Comparison of ENCODE assay signal across 8 cellular contexts in the genomic region with DNA sequence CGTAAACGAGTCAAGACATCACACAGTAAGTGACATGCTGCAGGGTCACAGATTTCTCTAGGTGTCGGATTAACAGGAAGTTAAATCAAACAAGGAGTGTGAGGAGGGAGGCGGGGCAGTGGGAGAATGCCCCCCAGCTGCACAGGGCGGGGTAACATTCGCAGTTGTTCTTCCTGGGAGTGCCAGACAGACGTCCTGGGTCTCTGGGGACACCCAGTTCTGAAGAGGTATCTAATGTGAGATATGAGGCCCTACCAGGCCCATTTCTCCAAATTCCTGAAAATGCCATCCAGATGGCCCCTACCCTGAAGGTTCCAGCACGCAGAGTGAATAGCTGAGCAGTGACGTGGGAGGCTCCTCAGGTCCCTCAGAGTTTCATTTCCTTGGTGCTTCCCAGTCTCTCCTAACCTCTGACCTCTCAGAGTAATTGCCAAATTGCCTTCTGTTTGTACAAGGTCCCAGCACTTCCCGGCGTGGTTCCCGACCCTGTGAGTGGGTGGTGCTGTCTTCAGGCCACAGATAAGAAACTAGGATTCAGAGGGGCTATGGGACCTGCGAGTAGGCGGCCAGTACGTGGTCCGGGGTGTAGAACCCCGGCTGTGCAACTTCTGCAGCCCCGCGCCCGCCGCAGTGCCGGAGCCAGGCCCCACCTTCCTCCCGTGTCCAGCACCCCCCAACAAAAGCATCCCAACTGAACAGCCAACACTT. TPM values are rescaled to one million over a fixed set of nuclear protein-coding genes. Genes with fewer than 3 reads are reported as not detected.
DNase-seq lines count a peak whose midpoint lies in the region; TF ChIP-seq lines count a peak whose summit lies in the region.

No MANE protein-coding gene starts in this region.

- 10 to 13% methylated on average over 10 to 21 of the region's 23 CpGs for WGBS in mesodermal cell (ENCODE audit: insufficient coverage in 2 of 2), 2 experiments

- H3K4me3 ChIP-seq in A673 (ENCODE audit: low read depth, low read length, poor library complexity, severe bottlenecking) = peak overlapping the region; percentile 66
- peak overlapping the region; percentile 75; the same call in 1 of the 2 replicates for H3K4me3 ChIP-seq in GM08714 (ENCODE audit: low read length)
- peak overlapping the region; percentile 62 for H3K4me3 ChIP-seq in mesodermal cell (ENCODE audit: extremely low read depth, insufficient read depth, low read length, poor library complexity, severe bottlenecking)
- peak overlapping the region; percentile 73 to 96 for H3K4me3 ChIP-seq in vagina

- H3K27ac ChIP-seq in A673 (ENCODE audit: low read depth, low read length, poor library complexity, severe bottlenecking) (peak overlapping the region; percentile 58), mesodermal cell (ENCODE audit: low read depth, low read length, severe bottlenecking) (peak overlapping the region; percentile 83), vagina (peak overlapping the region; percentile 95)

- intact Hi-C loops in A673 (cut with micrococcal nuclease; ENCODE audit: unreplicated experiment) = loop anchor here (10.0 kb wide), 2 partner anchors 145 to 215 kb away; a partner anchor contains a TSS
- intact Hi-C loops in vagina (cut with DNase I) = loop anchor here (5.0 to 10.0 kb wide), 4 partner anchors 115 to 287 kb away; a partner anchor contains a TSS

- no TSS peak for BruUV-seq in A673 (replicated peaks; lab: Mats Ljungman, UMichigan)

- H3K9me3 ChIP-seq in A673 (ENCODE audit: low read depth, low read length, poor library complexity, severe bottlenecking) = no peaks in the 10 kb centered on the region
- H3K9me3 ChIP-seq in mesodermal cell (ENCODE audit: control insufficient read depth, low read length) = no peaks in the 10 kb centered on the region
- H3K9me3 ChIP-seq in vagina = no peaks in the 10 kb centered on the region

- TF ChIP-seq POLR2A in vagina (IDR thresholded peaks at IDR 0.05) = no peak

- peaks cover 9% of the 10 kb centered on the region for H3K27me3 ChIP-seq in A673 (replicated peaks; ENCODE audit: insufficient read depth, low read depth, low read length, poor library complexity)
- H3K27me3 ChIP-seq in vagina = no peaks in the 10 kb centered on the region

- peak; percentile 37 for DNase-seq in A673 (ENCODE audit: low spot score)
- peak; percentile 85 for DNase-seq in RPMI7951 (ENCODE audit: low read depth)
- DNase-seq in ecto neural progenitor cell (ENCODE audit: low spot score) = peak; percentile 64
- no peak for DNase-seq in vagina (ENCODE audit: extremely low spot score in 2 of 2)
- DNase-seq in GM13977 (ENCODE audit: low spot score) = no peak
- no peak for DNase-seq in activated CD4-positive, alpha-beta T cell treated with anti-CD3 and anti-CD28 coated beads, Interleukin-2, amount 50 U/mL, for 4 hours

- H3K4me1 ChIP-seq in A673 (ENCODE audit: insufficient read depth, low read length, poor library complexity, severe bottlenecking) (peaks cover 16% of the 10 kb centered on the region), mesodermal cell (ENCODE audit: control insufficient read depth, insufficient read depth, low read length, poor library complexity, severe bottlenecking) (peaks cover 17% of the 10 kb centered on the region), vagina (peaks cover 51% of the 10 kb centered on the region)

- POLR2A ChIA-PET in A673 (lab: Charles Lee; ENCODE audit: low non-redundant PET) = interaction anchor here (0.7 kb wide), 1 partner anchor 289 kb away, joined by 3 read pairs; a partner anchor contains a TSS

- H3K36me3 ChIP-seq in A673 (ENCODE audit: insufficient read depth, low read length, poor library complexity, severe bottlenecking) (peaks cover 14% of the 10 kb centered on the region), mesodermal cell (ENCODE audit: control insufficient read depth, insufficient read depth, low read length) (peaks cover 49% of the 10 kb centered on the region), vagina (peaks cover 0 to 8% of the 10 kb centered on the region in 2 donors)

- TF ChIP-seq CTCF in A673 (conservative IDR thresholded peaks at IDR 0.05; ENCODE audit: low read depth, low read length) = 0 out of 2 replicates have a peak, but pooled peaks have one; percentile 5
- TF ChIP-seq CTCF in vagina (IDR thresholded peaks at IDR 0.05) = no peak
- TF ChIP-seq CTCF in GM13977 (IDR thresholded peaks at IDR 0.05; ENCODE audit: extremely low read depth, insufficient read depth, missing control alignments) = no peak

- in situ Hi-C loops in GM13977 (cut with MboI; ENCODE audit: low pct_unique_long_range_greater_than_20kb, low sequenced_read_pairs, unreplicated experiment) = loop anchor here (25.0 kb wide), 1 partner anchor 207 kb away; no protein-coding TSS in a partner anchor

- CTCF ChIA-PET in A673 (lab: Charles Lee) = no interaction called here

RNA-seq across cellular contexts. Expression of a gene that starts 1.8 kb away (rescaled TPM):
- total RNA-seq in A673 (2021) = 75.9 and 82.8 TPM in 2 replicates
- total RNA-seq in RPMI7951 (2014; rRNA removed; shearing (Covaris generic)) = 86.9 and 116 TPM in 2 replicates
- polyA plus RNA-seq in mesodermal cell (2013, experiment 1 of 2) = 104 TPM
- 107 TPM for polyA plus RNA-seq in mesodermal cell (2013, experiment 2 of 2)
- 79.8 TPM for total RNA-seq in vagina

RNA-seq across cellular contexts. Expression of a gene that starts 19.5 kb away (rescaled TPM):
- total RNA-seq in A673 (2021) (not detected in 2 replicates), vagina (not detected)
- not detected in 2 replicates for total RNA-seq in RPMI7951 (2014; rRNA removed; shearing (Covaris generic))
- not detected for polyA plus RNA-seq in mesodermal cell (2013, experiment 1 of 2)
- not detected for polyA plus RNA-seq in mesodermal cell (2013, experiment 2 of 2)

Comparison
In these comparisons a context has a peak if more than half of its experiments do, and no peak if none do; other contexts are left out.
1. DNase-seq: peak in A673 (single experiment), RPMI7951 (single experiment) and ecto neural progenitor cell (single experiment); none in vagina (0 of 2), GM13977 (single experiment) and activated CD4-positive, alpha-beta T cell treated with anti-CD3 and anti-CD28 coated beads, Interleukin-2, amount 50 U/mL, for 4 hours (0 of 2).
2. Peak in every context shown above with its lines, with median percentiles within 50 percentile points of each other: H3K27ac ChIP-seq and H3K4me3 ChIP-seq.